Comparison of ENCODE assay signal across 10 cellular contexts in genomic region chr5:36607838-36608783, GRCh38. TPM values are rescaled to one million over a fixed set of nuclear protein-coding genes. Genes with fewer than 3 reads are reported as not detected.
DNase-seq lines count a peak whose midpoint lies in the region; ATAC-seq and TF ChIP-seq lines count a peak whose summit lies in the region.
"Had no signal": no experiment of that assay in that cellular context is flagged by ENCODE, and none has a peak within 500 bp of the region (broad histone marks: within the 10 kb centered on the region; RNA-seq: fewer than 3 reads in every experiment).

No MANE protein-coding gene starts in this region.

- H3K4me1 Mint-ChIP-seq in activated T-helper 2 cell treated with anti-CD3 and anti-CD28 coated beads, Interferon-gamma antibody, Interleukin-2, Interleukin-4, amounts not matched to agents 10 μg/mL and 5 μg/mL and 100 μg/mL, durations not matched to agents 14 hours and 24 hours and 36 hours (ENCODE audit: low read depth): peaks cover 16% of the 10 kb centered on the region

- H3K4me1 ChIP-seq in adipocyte (ENCODE audit: control insufficient read depth, insufficient read depth, low read length) (peaks cover 44% of the 10 kb centered on the region), right atrium auricular region (peaks cover 0 to 11% of the 10 kb centered on the region in 2 donors), skeletal muscle tissue (ENCODE audit: control insufficient read depth in 3 of 3, insufficient read depth in 3 of 3, low read length in 3 of 3) (peaks cover 2 to 13% (median 8%) of the 10 kb centered on the region in 3 donors)

- H3K9ac ChIP-seq in adipocyte (ENCODE audit: low read length): peak overlapping the region; percentile 90
- peak overlapping the region in 2 of 3 donors; percentile 85 to 91 for H3K9ac ChIP-seq in skeletal muscle tissue (ENCODE audit: low read depth in 1 of 3, low read length in 3 of 3)

- H3K27ac ChIP-seq in right atrium auricular region: peak overlapping the region in 1 of 2 donors; percentile 89
- peak overlapping the region; percentile 11 for H3K27ac ChIP-seq in skeletal muscle tissue (ENCODE audit: low read depth, low read length)

- H3K36me3 Mint-ChIP-seq in activated T-helper 2 cell treated with anti-CD3 and anti-CD28 coated beads, Interferon-gamma antibody, Interleukin-2, Interleukin-4, amounts not matched to agents 10 μg/mL and 5 μg/mL and 100 μg/mL, durations not matched to agents 14 hours and 24 hours and 36 hours (ENCODE audit: low read depth): no peaks in the 10 kb centered on the region
- H3K36me3 Mint-ChIP-seq: IgD-negative memory B cell had no signal

- no peak overlapping the region for H3K4me3 Mint-ChIP-seq in activated T-helper 2 cell treated with anti-CD3 and anti-CD28 coated beads, Interferon-gamma antibody, Interleukin-2, Interleukin-4, amounts not matched to agents 10 μg/mL and 5 μg/mL and 100 μg/mL, durations not matched to agents 14 hours and 24 hours and 36 hours (ENCODE audit: low read depth)

- intact Hi-C loops in activated T-helper 2 cell treated with anti-CD3 and anti-CD28 coated beads, Interferon-gamma antibody, Interleukin-2, Interleukin-4, amounts not matched to agents 10 μg/mL and 5 μg/mL and 100 μg/mL, durations not matched to agents 14 hours and 24 hours and 36 hours (cut with micrococcal nuclease): loop anchor here (5.0 kb wide), 1 partner anchor 84 kb away; no protein-coding TSS in a partner anchor

- H3K27me3 ChIP-seq in adipocyte (replicated peaks; ENCODE audit: control insufficient read depth, insufficient read depth, low read length) (no peaks in the 10 kb centered on the region), right atrium auricular region (no peaks in the 10 kb centered on the region), skeletal muscle tissue (ENCODE audit: control insufficient read depth in 3 of 3, insufficient read depth in 3 of 3, low read length in 3 of 3) (no peaks in the 10 kb centered on the region)

- no peak for TF ChIP-seq CTCF in right atrium auricular region (IDR thresholded peaks at IDR 0.05)

- H3K27me3 Mint-ChIP-seq in activated T-helper 2 cell treated with anti-CD3 and anti-CD28 coated beads, Interferon-gamma antibody, Interleukin-2, Interleukin-4, amounts not matched to agents 10 μg/mL and 5 μg/mL and 100 μg/mL, durations not matched to agents 14 hours and 24 hours and 36 hours (ENCODE audit: low read depth): peaks cover 68% of the 10 kb centered on the region

- H3K4me3 ChIP-seq in adipocyte (ENCODE audit: low read length) (peak overlapping the region; percentile 91), right atrium auricular region (peak overlapping the region; percentile 59 to 60), skeletal muscle tissue (ENCODE audit: low read length in 3 of 3) (peak overlapping the region; percentile 74 to 87 (median 79))

- no peak overlapping the region for H3K27ac Mint-ChIP-seq in activated T-helper 2 cell treated with anti-CD3 and anti-CD28 coated beads, Interferon-gamma antibody, Interleukin-2, Interleukin-4, amounts not matched to agents 10 μg/mL and 5 μg/mL and 100 μg/mL, durations not matched to agents 14 hours and 24 hours and 36 hours
- H3K27ac Mint-ChIP-seq: IgD-negative memory B cell had no signal

- no peaks in the 10 kb centered on the region for H3K9me3 Mint-ChIP-seq in activated T-helper 2 cell treated with anti-CD3 and anti-CD28 coated beads, Interferon-gamma antibody, Interleukin-2, Interleukin-4, amounts not matched to agents 10 μg/mL and 5 μg/mL and 100 μg/mL, durations not matched to agents 14 hours and 24 hours and 36 hours
- H3K9me3 Mint-ChIP-seq: IgD-negative memory B cell had no signal

- no peak for ATAC-seq in GM18502 (IDR thresholded peaks at IDR 0.05; ENCODE audit: poor library complexity, unreplicated experiment)
- no peak for ATAC-seq in HG02571 (IDR thresholded peaks at IDR 0.05; ENCODE audit: unreplicated experiment)

- H3K9me3 ChIP-seq in adipocyte (ENCODE audit: control insufficient read depth, low read length) (no peaks in the 10 kb centered on the region), right atrium auricular region (no peaks in the 10 kb centered on the region), skeletal muscle tissue (ENCODE audit: control insufficient read depth in 3 of 3, low read length in 3 of 3) (no peaks in the 10 kb centered on the region)

- H3K36me3 ChIP-seq in adipocyte (ENCODE audit: control insufficient read depth, insufficient read depth, low read length, severe bottlenecking): peaks cover 16% of the 10 kb centered on the region
- H3K36me3 ChIP-seq in right atrium auricular region: no peaks in the 10 kb centered on the region
- peaks cover 0 to 13% (median 7%) of the 10 kb centered on the region in 3 donors for H3K36me3 ChIP-seq in skeletal muscle tissue (ENCODE audit: control insufficient read depth in 3 of 3, insufficient read depth in 3 of 3, low read length in 3 of 3)

- peak; percentile 37 for DNase-seq in HCEC 1CT
- DNase-seq in adipocyte (ENCODE audit: low read depth): peak; percentile 3
- DNase-seq in right atrium auricular region (ENCODE audit: low spot score): no peak
- no peak for DNase-seq in T-helper 1 cell
- DNase-seq in activated T-helper 2 cell treated with anti-CD3 and anti-CD28 coated beads, Interferon-gamma antibody, Interleukin-2, Interleukin-4, amounts not matched to agents 10 μg/mL and 5 μg/mL and 100 μg/mL, durations not matched to agents 14 hours and 24 hours and 36 hours (ENCODE audit: low spot score): no peak
- DNase-seq: occipital lobe had no signal

RNA-seq across cellular contexts. Expression of gene SLC1A3, which starts 1.7 kb away (rescaled TPM):
- total RNA-seq in right atrium auricular region (10 to 100 TPM; 31.8 to 50.9 TPM), skeletal muscle tissue (27.1 TPM)
- not detected in 2 replicates for total RNA-seq in activated T-helper 2 cell treated with anti-CD3 and anti-CD28 coated beads, Interferon-gamma antibody, Interleukin-2, Interleukin-4, amounts not matched to agents 10 μg/mL and 5 μg/mL and 100 μg/mL, durations not matched to agents 14 hours and 24 hours and 36 hours

Comparison
In these comparisons a context has a peak if more than half of its experiments do, and no peak if none do; other contexts are left out.
1. DNase-seq: peak in HCEC 1CT (single experiment) and adipocyte (single experiment); none in right atrium auricular region (single experiment), T-helper 1 cell (0 of 5) and activated T-helper 2 cell treated with anti-CD3 and anti-CD28 coated beads, Interferon-gamma antibody, Interleukin-2, Interleukin-4, amounts not matched to agents 10 μg/mL and 5 μg/mL and 100 μg/mL, durations not matched to agents 14 hours and 24 hours and 36 hours (single experiment).
2. RNA of gene SLC1A3, which starts 1.7 kb away (total RNA-seq): 31.8 to 50.9 TPM in right atrium auricular region and 27.1 TPM in skeletal muscle tissue (single experiment); not detected in activated T-helper 2 cell treated with anti-CD3 and anti-CD28 coated beads, Interferon-gamma antibody, Interleukin-2, Interleukin-4, amounts not matched to agents 10 μg/mL and 5 μg/mL and 100 μg/mL, durations not matched to agents 14 hours and 24 hours and 36 hours; every median in the first group is over 10 times any median in the second.
3. Peak in every context shown above with its lines, with median percentiles within 50 percentile points of each other: H3K4me3 ChIP-seq.